Comparison of ENCODE assay signal across 22 cellular contexts in genomic region chr5:2019716-2020115, GRCh38.
DNase-seq lines count a peak whose midpoint lies in the region; ATAC-seq and TF ChIP-seq lines count a peak whose summit lies in the region.
"Had no signal": no experiment of that assay in that cellular context is flagged by ENCODE, and none has a peak within 500 bp of the region (broad histone marks: within the 10 kb centered on the region; RNA-seq: fewer than 3 reads in every experiment).

No MANE protein-coding gene starts in this region.

- intact Hi-C loops in vagina (cut with DNase I): no loop called here

- no peaks in the 10 kb centered on the region for H3K4me1 ChIP-seq in vagina
- H3K4me1 ChIP-seq: HAP-1 had no signal

- H3K4me1 Mint-ChIP-seq in activated CD8-positive, alpha-beta memory T cell treated with anti-CD3 and anti-CD28 coated beads, Interleukin-2, amount 10 ng/mL, durations not matched to agents 7 days and 5 days: no peaks in the 10 kb centered on the region
- no peaks in the 10 kb centered on the region for H3K4me1 Mint-ChIP-seq in stimulated activated effector memory CD8-positive, alpha-beta T cell treated with anti-CD3 and anti-CD28 coated beads, Interleukin-12 subunit alpha, Interleukin-12 subunit beta, amount 100 ng/mL, for 72 hours
- no peaks in the 10 kb centered on the region; the same call in 1 of the 2 replicates for H3K4me1 Mint-ChIP-seq in WTC11
- H3K4me1 Mint-ChIP-seq: B cell; CD14-positive monocyte; CD8-positive, alpha-beta memory T cell had no signal

- no peaks in the 10 kb centered on the region for H3K9me3 Mint-ChIP-seq in activated CD8-positive, alpha-beta memory T cell treated with anti-CD3 and anti-CD28 coated beads, Interleukin-2, amount 10 ng/mL, durations not matched to agents 7 days and 5 days (ENCODE audit: low read depth)
- no peaks in the 10 kb centered on the region for H3K9me3 Mint-ChIP-seq in stimulated activated effector memory CD8-positive, alpha-beta T cell treated with anti-CD3 and anti-CD28 coated beads, Interleukin-12 subunit alpha, Interleukin-12 subunit beta, amount 100 ng/mL, for 72 hours
- no peaks in the 10 kb centered on the region for H3K9me3 Mint-ChIP-seq in WTC11
- H3K9me3 Mint-ChIP-seq: CD14-positive monocyte; CD4-positive, alpha-beta T cell; CD8-positive, alpha-beta memory T cell; HFFc6 had no signal

- CTCF ChIA-PET in activated CD8-positive, alpha-beta memory T cell treated with anti-CD3 and anti-CD28 coated beads, Interleukin-2, amount 10 ng/mL, durations not matched to agents 7 days and 5 days (lab: Charles Lee): no interaction called here
- CTCF ChIA-PET in WTC11 (lab: Charles Lee): no interaction called here

- H3K27ac ChIP-seq in vagina: no peak overlapping the region
- H3K27ac ChIP-seq: 22Rv1; BLaER1 treated with 17β-estradiol and CSF1 and Interleukin-3, amounts not matched to agents 10 nM and 100 nM had no signal

- no peaks in the 10 kb centered on the region for H3K36me3 Mint-ChIP-seq in activated CD8-positive, alpha-beta memory T cell treated with anti-CD3 and anti-CD28 coated beads, Interleukin-2, amount 10 ng/mL, durations not matched to agents 7 days and 5 days
- H3K36me3 Mint-ChIP-seq in stimulated activated effector memory CD8-positive, alpha-beta T cell treated with anti-CD3 and anti-CD28 coated beads, Interleukin-12 subunit alpha, Interleukin-12 subunit beta, amount 100 ng/mL, for 72 hours: no peaks in the 10 kb centered on the region
- no peaks in the 10 kb centered on the region for H3K36me3 Mint-ChIP-seq in WTC11
- H3K36me3 Mint-ChIP-seq: CD14-positive monocyte; CD8-positive, alpha-beta memory T cell had no signal

- H3K4me3 Mint-ChIP-seq in activated CD8-positive, alpha-beta memory T cell treated with anti-CD3 and anti-CD28 coated beads, Interleukin-2, amount 10 ng/mL, durations not matched to agents 7 days and 5 days: no peak overlapping the region
- no peak overlapping the region for H3K4me3 Mint-ChIP-seq in stimulated activated effector memory CD8-positive, alpha-beta T cell treated with anti-CD3 and anti-CD28 coated beads, Interleukin-12 subunit alpha, Interleukin-12 subunit beta, amount 100 ng/mL, for 72 hours
- H3K4me3 Mint-ChIP-seq in WTC11: no peak overlapping the region
- H3K4me3 Mint-ChIP-seq: B cell; CD14-positive monocyte; CD4-positive, alpha-beta T cell; CD8-positive, alpha-beta memory T cell; HFFc6 had no signal

- peaks cover 6% of the 10 kb centered on the region for H3K27me3 Mint-ChIP-seq in activated CD8-positive, alpha-beta memory T cell treated with anti-CD3 and anti-CD28 coated beads, Interleukin-2, amount 10 ng/mL, durations not matched to agents 7 days and 5 days
- no peaks in the 10 kb centered on the region; the same call in 1 of the 2 replicates for H3K27me3 Mint-ChIP-seq in WTC11 (ENCODE audit: low read depth)

- no peaks in the 10 kb centered on the region for H3K9me3 ChIP-seq in vagina
- H3K9me3 ChIP-seq: BLaER1 treated with 17β-estradiol and CSF1 and Interleukin-3, amounts not matched to agents 10 nM and 100 nM; HAP-1 had no signal

- H3K27ac Mint-ChIP-seq in activated CD8-positive, alpha-beta memory T cell treated with anti-CD3 and anti-CD28 coated beads, Interleukin-2, amount 10 ng/mL, durations not matched to agents 7 days and 5 days: no peak overlapping the region
- H3K27ac Mint-ChIP-seq in stimulated activated effector memory CD8-positive, alpha-beta T cell treated with anti-CD3 and anti-CD28 coated beads, Interleukin-12 subunit alpha, Interleukin-12 subunit beta, amount 100 ng/mL, for 72 hours: no peak overlapping the region
- no peak overlapping the region for H3K27ac Mint-ChIP-seq in WTC11
- H3K27ac Mint-ChIP-seq: B cell; CD4-positive, alpha-beta T cell; CD8-positive, alpha-beta memory T cell; HFFc6 had no signal

- TF ChIP-seq POLR2A in vagina (IDR thresholded peaks at IDR 0.05): no peak

- no peaks in the 10 kb centered on the region for H3K27me3 ChIP-seq in vagina
- H3K27me3 ChIP-seq: BLaER1 treated with 17β-estradiol and CSF1 and Interleukin-3, amounts not matched to agents 10 nM and 100 nM had no signal

- POLR2A ChIA-PET in WTC11 (lab: Charles Lee): no interaction called here

- no peak overlapping the region for H3K4me3 ChIP-seq in vagina
- H3K4me3 ChIP-seq: BLaER1 treated with 17β-estradiol and CSF1 and Interleukin-3, amounts not matched to agents 10 nM and 100 nM; GM12878; HAP-1 had no signal

- TF ChIP-seq CTCF in vagina (IDR thresholded peaks at IDR 0.05): no peak
- TF ChIP-seq CTCF in WTC11 (IDR thresholded peaks at IDR 0.05): no peak

- no peaks in the 10 kb centered on the region for H3K36me3 ChIP-seq in vagina
- H3K36me3 ChIP-seq: BLaER1 treated with 17β-estradiol and CSF1 and Interleukin-3, amounts not matched to agents 10 nM and 100 nM; HAP-1 had no signal

- DNase-seq in activated CD8-positive, alpha-beta memory T cell treated with anti-CD3 and anti-CD28 coated beads, Interleukin-2, amount 10 ng/mL, durations not matched to agents 7 days and 5 days: peak; percentile 19
- DNase-seq in activated CD8-positive, alpha-beta memory T cell treated with anti-CD3 and anti-CD28 coated beads for 24 hours: no peak
- DNase-seq in left kidney (ENCODE audit: low read depth, low spot score): peak; percentile 36
- no peak for DNase-seq in stimulated activated effector memory CD8-positive, alpha-beta T cell treated with anti-CD3 and anti-CD28 coated beads, Interleukin-12 subunit alpha, Interleukin-12 subunit beta, amount 100 ng/mL, for 72 hours (ENCODE audit: low spot score in 2 of 2)
- DNase-seq in vagina (ENCODE audit: extremely low spot score in 2 of 2): peak; percentile 62 to 81
- DNase-seq in NCI-H524 treated with DMSO at 0.1 percent for 48 hours (lab: John Stamatoyannopoulos, UW): no peak
- DNase-seq in WTC11 (ENCODE audit: low spot score): no peak
- DNase-seq: CD4-positive, alpha-beta T cell; CD8-positive, alpha-beta memory T cell; DMS 273 treated with DMSO at 0.1 percent for 48 hours; DMS79; EL; GDM1; GOT3; HFFc6 had no signal

- no peak for ATAC-seq in activated CD8-positive, alpha-beta memory T cell treated with anti-CD3 and anti-CD28 coated beads, Interleukin-2, amount 10 ng/mL, durations not matched to agents 7 days and 5 days
- peak; percentile 22 for ATAC-seq in stimulated activated effector memory CD8-positive, alpha-beta T cell treated with anti-CD3 and anti-CD28 coated beads, Interleukin-12 subunit alpha, Interleukin-12 subunit beta, amount 100 ng/mL, for 72 hours
- ATAC-seq in WTC11 (no peak), HG03439 (IDR thresholded peaks at IDR 0.05; ENCODE audit: unreplicated experiment) (no peak)
- ATAC-seq: GM12878 had no signal

TF ChIP-seq in WTC11, 78 proteins besides CTCF, POLR2A, EP300 and RAD21 (continues in another document):
- TF ChIP-seq IRF2 (CRISPR knock-in tag; IDR thresholded peaks at IDR 0.05; ENCODE audit: borderline replicate concordance, low read depth) (no peak), HMGA2 (CRISPR knock-in tag; IDR thresholded peaks at IDR 0.05) (no peak), SP1 (CRISPR knock-in tag; conservative IDR thresholded peaks at IDR 0.05) (no peak), ZMAT4 (CRISPR knock-in tag; IDR thresholded peaks at IDR 0.05) (no peak), ETV6 (CRISPR knock-in tag; IDR thresholded peaks at IDR 0.05) (no peak), ERG (CRISPR knock-in tag; IDR thresholded peaks at IDR 0.05) (no peak), RELA (CRISPR knock-in tag; IDR thresholded peaks at IDR 0.05; ENCODE audit: borderline replicate concordance) (no peak), ATF6 (CRISPR knock-in tag; IDR thresholded peaks at IDR 0.05) (no peak), ZNF423 (CRISPR knock-in tag; IDR thresholded peaks at IDR 0.05) (no peak), E2F5 (CRISPR knock-in tag; IDR thresholded peaks at IDR 0.05) (no peak), TEAD4 (CRISPR knock-in tag; IDR thresholded peaks at IDR 0.05) (no peak)

Comparison
In these comparisons a context has a peak if more than half of its experiments do, and no peak if none do; other contexts are left out.
1. DNase-seq: peak in activated CD8-positive, alpha-beta memory T cell treated with anti-CD3 and anti-CD28 coated beads, Interleukin-2, amount 10 ng/mL, durations not matched to agents 7 days and 5 days (single experiment), left kidney (single experiment) and vagina (2 of 2); none in activated CD8-positive, alpha-beta memory T cell treated with anti-CD3 and anti-CD28 coated beads for 24 hours (single experiment), stimulated activated effector memory CD8-positive, alpha-beta T cell treated with anti-CD3 and anti-CD28 coated beads, Interleukin-12 subunit alpha, Interleukin-12 subunit beta, amount 100 ng/mL, for 72 hours (0 of 2), NCI-H524 treated with DMSO at 0.1 percent for 48 hours (single experiment) and WTC11 (single experiment).